11 cellular contexts compared by ENCODE assay signal in the genomic region with DNA sequence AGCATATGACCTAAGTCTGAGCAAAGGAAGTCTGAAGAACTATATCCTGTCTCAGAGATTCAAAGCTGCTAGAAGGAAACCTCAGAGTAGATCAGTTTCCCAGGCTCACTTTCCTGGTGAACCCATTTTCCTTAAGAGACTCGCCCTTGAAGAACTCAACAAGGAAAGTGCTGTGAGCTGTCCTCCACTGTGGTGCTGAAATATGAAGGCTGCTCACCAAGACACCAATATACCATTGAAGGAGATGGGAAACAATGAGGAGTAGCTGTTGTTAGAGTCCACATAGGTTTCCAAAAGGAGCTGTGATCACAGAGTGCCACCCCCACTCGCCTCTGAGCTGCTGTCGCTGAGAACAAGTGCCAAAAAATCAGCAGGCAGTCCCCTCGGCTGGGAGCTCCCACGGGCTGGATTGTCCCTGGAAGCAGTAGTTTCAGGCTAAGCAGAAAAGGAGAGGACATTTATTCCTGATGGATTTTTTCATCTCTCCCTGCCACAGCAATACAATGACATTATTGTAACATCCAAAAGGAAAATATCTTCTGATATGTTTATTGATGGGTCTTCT.
A peak's percentile ranks its signal among the peaks of the same experiment; 100 is the strongest.
DNase-seq lines count a peak whose midpoint lies in the region; ATAC-seq lines count a peak whose summit lies in the region.
"Had no signal": no experiment of that assay in that cellular context is flagged by ENCODE, and none has a peak within 500 bp of the region (broad histone marks: within the 10 kb centered on the region; RNA-seq: fewer than 3 reads in every experiment).

No MANE protein-coding gene starts in this region.

- POLR2A ChIA-PET in activated CD4-positive, alpha-beta memory T cell treated with anti-CD3 and anti-CD28 coated beads for 36 hours (lab: Charles Lee), result no interaction called here

- no peak overlapping the region for H3K4me3 Mint-ChIP-seq in activated CD4-positive, alpha-beta memory T cell treated with anti-CD3 and anti-CD28 coated beads for 36 hours

- CTCF ChIA-PET in activated CD4-positive, alpha-beta memory T cell treated with anti-CD3 and anti-CD28 coated beads for 36 hours (lab: Charles Lee), result interaction anchor here (1.1 kb wide), 1 partner anchor 9 kb away, joined by 4 read pairs; no protein-coding TSS in a partner anchor

- H3K36me3 Mint-ChIP-seq in activated CD4-positive, alpha-beta memory T cell treated with anti-CD3 and anti-CD28 coated beads for 36 hours, result no peaks in the 10 kb centered on the region

- DNase-seq in AG08396 (ENCODE audit: low spot score) (peak; percentile 10), KG1 (lab: John Stamatoyannopoulos, UW) (peak; percentile 10), iPS-NIHi11 (ENCODE audit: low spot score) (peak; percentile 61), NCI-H2029 treated with DMSO at 0.1 percent for 48 hours (lab: John Stamatoyannopoulos, UW) (no peak), H4 (ENCODE audit: low spot score) (no peak)
- DNase-seq in activated CD4-positive, alpha-beta memory T cell treated with anti-CD3 and anti-CD28 coated beads for 36 hours, result peak; percentile 10
- no peak for DNase-seq in activated CD4-positive, CD25-positive, alpha-beta regulatory T cell (lab: John Stamatoyannopoulos, UW)
- DNase-seq: activated CD8-positive, alpha-beta memory T cell treated with anti-CD3 and anti-CD28 coated beads, Interleukin-2, amount 50 U/mL, for 4 hours; NCI-H446 treated with DMSO at 0.1 percent for 48 hours had no signal

- H3K27me3 Mint-ChIP-seq in activated CD4-positive, alpha-beta memory T cell treated with anti-CD3 and anti-CD28 coated beads for 36 hours, result peaks cover 4% of the 10 kb centered on the region

- no peaks in the 10 kb centered on the region for H3K4me1 Mint-ChIP-seq in activated CD4-positive, alpha-beta memory T cell treated with anti-CD3 and anti-CD28 coated beads for 36 hours (ENCODE audit: low read depth)

- H3K9me3 Mint-ChIP-seq in activated CD4-positive, alpha-beta memory T cell treated with anti-CD3 and anti-CD28 coated beads for 36 hours, result peaks cover 3% of the 10 kb centered on the region

- H3K27ac Mint-ChIP-seq in activated CD4-positive, alpha-beta memory T cell treated with anti-CD3 and anti-CD28 coated beads for 36 hours, result no peak overlapping the region

- ATAC-seq in GM21360 (IDR thresholded peaks at IDR 0.05; ENCODE audit: unreplicated experiment), result no peak
- ATAC-seq: heart right ventricle had no signal

- intact Hi-C loops in activated CD4-positive, alpha-beta memory T cell treated with anti-CD3 and anti-CD28 coated beads for 36 hours (cut with micrococcal nuclease), result no loop called here

Comparison
In these comparisons a context has a peak if more than half of its experiments do, and no peak if none do; other contexts are left out.
1. DNase-seq: peak in AG08396 (single experiment), KG1 (single experiment), activated CD4-positive, alpha-beta memory T cell treated with anti-CD3 and anti-CD28 coated beads for 36 hours (single experiment) and iPS-NIHi11 (single experiment); none in NCI-H2029 treated with DMSO at 0.1 percent for 48 hours (single experiment), H4 (single experiment) and activated CD4-positive, CD25-positive, alpha-beta regulatory T cell (0 of 4).